ENCODE assay signal across 10 cellular contexts in the genomic region with DNA sequence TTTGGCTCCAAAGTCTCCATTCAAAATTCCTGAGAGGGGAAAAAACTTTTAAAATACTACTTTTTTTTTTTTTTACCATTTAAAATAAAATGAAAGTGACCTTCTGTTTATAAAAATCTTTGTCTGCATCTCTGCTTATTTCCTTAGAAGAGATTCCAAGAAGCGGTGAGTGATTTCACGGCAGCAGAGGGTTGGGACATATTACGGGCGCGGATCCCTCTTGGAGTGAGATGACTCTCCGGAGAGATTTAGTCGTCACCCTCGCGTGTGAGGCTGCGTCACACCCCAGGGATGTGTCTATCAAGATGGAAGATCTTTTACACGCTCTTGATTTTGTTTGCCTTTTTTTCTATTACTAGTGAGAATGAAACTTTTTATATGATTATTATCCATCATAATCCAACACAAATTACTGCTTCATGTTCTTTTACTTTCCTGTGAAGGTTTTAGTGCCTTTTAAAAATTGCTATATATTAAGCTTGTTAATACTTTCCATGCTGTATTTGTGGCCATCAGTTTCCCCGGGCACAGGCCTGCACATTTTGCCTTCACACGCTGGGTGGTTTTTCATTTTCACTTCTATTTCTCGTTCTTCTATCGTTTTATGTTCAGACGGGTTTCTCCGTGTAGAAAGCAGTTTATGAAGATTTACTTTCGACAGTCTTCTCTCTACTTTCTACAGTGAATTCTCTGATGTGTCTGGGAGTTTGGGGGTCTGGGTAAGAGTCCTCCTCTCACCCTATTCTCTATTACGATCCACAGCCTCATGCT. TPM values are rescaled to one million over a fixed set of nuclear protein-coding genes. Genes with fewer than 3 reads are reported as not detected.
A peak's percentile ranks its signal among the peaks of the same experiment; 100 is the strongest.
DNase-seq lines count a peak whose midpoint lies in the region; ATAC-seq and TF ChIP-seq lines count a peak whose summit lies in the region.
"Had no signal": no experiment of that assay in that cellular context is flagged by ENCODE, and none has a peak within 500 bp of the region (broad histone marks: within the 10 kb centered on the region; RNA-seq: fewer than 3 reads in every experiment).

No MANE protein-coding gene starts in this region.

- peak; percentile 64 for ATAC-seq in activated T-helper 17 cell treated with anti-CD3 and anti-CD28 coated beads, Interleukin-2, amount 50 U/mL, for 72 hours (replicated peaks)
- ATAC-seq in natural killer cell treated with Interleukin-12 subunit alpha and Interleukin-12 subunit beta and Interleukin-15 and Interleukin-18, amount 100 ng/mL, for 72 hours = peak in 1 of 2 donors; percentile 45
- ATAC-seq in HG03097 (IDR thresholded peaks at IDR 0.05; ENCODE audit: low FRiP score, unreplicated experiment) = no peak
- ATAC-seq: Panc1 had no signal

- BruUV-seq in MCF 10A (replicated peaks; lab: Mats Ljungman, UMichigan) = no TSS peak

- H3K4me1 Mint-ChIP-seq in activated T-helper 17 cell treated with anti-CD3 and anti-CD28 coated beads, Interleukin-2, amount 50 U/mL, for 72 hours = peaks cover 44% of the 10 kb centered on the region
- peaks cover 78 to 84% of the 10 kb centered on the region in 2 donors for H3K4me1 Mint-ChIP-seq in natural killer cell treated with Interleukin-12 subunit alpha and Interleukin-12 subunit beta and Interleukin-15 and Interleukin-18, amount 100 ng/mL, for 72 hours (ENCODE audit: low read depth in 2 of 2)
- no peaks in the 10 kb centered on the region for H3K4me1 Mint-ChIP-seq in MCF 10A (ENCODE audit: insufficient read depth, unreplicated experiment)

- intact Hi-C loops in MCF 10A (cut with micrococcal nuclease) = no loop called here

- peaks cover 100% of the 10 kb centered on the region for H3K36me3 Mint-ChIP-seq in activated T-helper 17 cell treated with anti-CD3 and anti-CD28 coated beads, Interleukin-2, amount 50 U/mL, for 72 hours (ENCODE audit: low read depth)
- H3K36me3 Mint-ChIP-seq in natural killer cell treated with Interleukin-12 subunit alpha and Interleukin-12 subunit beta and Interleukin-15 and Interleukin-18, amount 100 ng/mL, for 72 hours = peaks cover 30% of the 10 kb centered on the region
- H3K36me3 Mint-ChIP-seq in MCF 10A (ENCODE audit: insufficient read depth, unreplicated experiment) = no peaks in the 10 kb centered on the region

- CTCF ChIA-PET in MCF 10A (lab: Yijun Ruan, JAX) = no interaction called here

- H3K27me3 Mint-ChIP-seq in activated T-helper 17 cell treated with anti-CD3 and anti-CD28 coated beads, Interleukin-2, amount 50 U/mL, for 72 hours = no peaks in the 10 kb centered on the region
- H3K27me3 Mint-ChIP-seq in natural killer cell treated with Interleukin-12 subunit alpha and Interleukin-12 subunit beta and Interleukin-15 and Interleukin-18, amount 100 ng/mL, for 72 hours = no peaks in the 10 kb centered on the region
- H3K27me3 Mint-ChIP-seq in MCF 10A (ENCODE audit: insufficient read depth, unreplicated experiment) = peaks cover 7% of the 10 kb centered on the region

- no peaks in the 10 kb centered on the region for H3K9me3 Mint-ChIP-seq in activated T-helper 17 cell treated with anti-CD3 and anti-CD28 coated beads, Interleukin-2, amount 50 U/mL, for 72 hours
- no peaks in the 10 kb centered on the region for H3K9me3 Mint-ChIP-seq in natural killer cell treated with Interleukin-12 subunit alpha and Interleukin-12 subunit beta and Interleukin-15 and Interleukin-18, amount 100 ng/mL, for 72 hours
- H3K9me3 Mint-ChIP-seq in MCF 10A (ENCODE audit: unreplicated experiment) = no peaks in the 10 kb centered on the region

- H3K4me3 ChIP-seq in AG09309 (ENCODE audit: control insufficient read depth, low read depth, low read length) = no peak overlapping the region
- H3K4me3 ChIP-seq: lung had no signal

- peak overlapping the region; percentile 99 for H3K27ac Mint-ChIP-seq in activated T-helper 17 cell treated with anti-CD3 and anti-CD28 coated beads, Interleukin-2, amount 50 U/mL, for 72 hours
- peak overlapping the region; percentile 79 to 97 for H3K27ac Mint-ChIP-seq in natural killer cell treated with Interleukin-12 subunit alpha and Interleukin-12 subunit beta and Interleukin-15 and Interleukin-18, amount 100 ng/mL, for 72 hours
- H3K27ac Mint-ChIP-seq in MCF 10A (ENCODE audit: low read depth, unreplicated experiment) = no peak overlapping the region

- DNase-seq in AG09309 (ENCODE audit: low read depth) (peak; percentile 48), GM19240 (ENCODE audit: insufficient read length, low spot score) (peak; percentile 58), GM13977 (ENCODE audit: low spot score) (no peak), MCF 10A (ENCODE audit: unreplicated experiment) (no peak), amygdala (lab: John Stamatoyannopoulos, UW) (no peak)
- DNase-seq in natural killer cell treated with Interleukin-12 subunit alpha and Interleukin-12 subunit beta and Interleukin-15 and Interleukin-18, amount 100 ng/mL, for 72 hours (ENCODE audit: low spot score) = no peak

- in situ Hi-C loops in GM13977 (cut with MboI; ENCODE audit: low pct_unique_long_range_greater_than_20kb, low sequenced_read_pairs, unreplicated experiment) = no loop called here

- POLR2A ChIA-PET in MCF 10A (lab: Yijun Ruan, JAX) = no interaction called here

- TF ChIP-seq CTCF in AG09309 (IDR thresholded peaks at IDR 0.05; ENCODE audit: control insufficient read depth, insufficient read depth, low read depth, low read length, missing control alignments) = no peak
- no peak for TF ChIP-seq CTCF in GM13977 (IDR thresholded peaks at IDR 0.05; ENCODE audit: extremely low read depth, insufficient read depth, missing control alignments)
- no peak for TF ChIP-seq CTCF in MCF 10A (IDR thresholded peaks at IDR 0.05; ENCODE audit: unreplicated experiment)

- peak overlapping the region; percentile 92 for H3K4me3 Mint-ChIP-seq in activated T-helper 17 cell treated with anti-CD3 and anti-CD28 coated beads, Interleukin-2, amount 50 U/mL, for 72 hours
- peak overlapping the region; percentile 65 for H3K4me3 Mint-ChIP-seq in natural killer cell treated with Interleukin-12 subunit alpha and Interleukin-12 subunit beta and Interleukin-15 and Interleukin-18, amount 100 ng/mL, for 72 hours
- no peak overlapping the region for H3K4me3 Mint-ChIP-seq in MCF 10A (ENCODE audit: unreplicated experiment)

RNA-seq across cellular contexts. Expression of a gene that starts 9.7 kb away (rescaled TPM):
- 100 to 1,000 TPM; 116 to 145 TPM for total RNA-seq in activated T-helper 17 cell treated with anti-CD3 and anti-CD28 coated beads, Interleukin-2, amount 50 U/mL, for 72 hours
- 100 to 1,000 TPM; 177 to 186 TPM for total RNA-seq in natural killer cell treated with Interleukin-12 subunit alpha and Interleukin-12 subunit beta and Interleukin-15 and Interleukin-18, amount 100 ng/mL, for 72 hours
- not detected in 2 replicates for total RNA-seq in MCF 10A (2022)

Comparison
In these comparisons a context has a peak if more than half of its experiments do, and no peak if none do; other contexts are left out.
1. DNase-seq: peak in AG09309 (single experiment) and GM19240 (single experiment); none in natural killer cell treated with Interleukin-12 subunit alpha and Interleukin-12 subunit beta and Interleukin-15 and Interleukin-18, amount 100 ng/mL, for 72 hours (single experiment), GM13977 (single experiment), MCF 10A (single experiment) and amygdala (0 of 56).
2. RNA of a gene that starts 9.7 kb away (total RNA-seq): 177 to 186 TPM in natural killer cell treated with Interleukin-12 subunit alpha and Interleukin-12 subunit beta and Interleukin-15 and Interleukin-18, amount 100 ng/mL, for 72 hours and 116 to 145 TPM in activated T-helper 17 cell treated with anti-CD3 and anti-CD28 coated beads, Interleukin-2, amount 50 U/mL, for 72 hours; not detected in MCF 10A; every median in the first group is over 100 times any median in the second.